In genomic region chr19:9675358-9675901, GRCh38 we compare ENCODE assay signal across 1 cellular context.
A peak's percentile ranks its signal among the peaks of the same experiment; 100 is the strongest.
TF ChIP-seq lines count a peak whose summit lies in the region.

No MANE protein-coding gene starts in this region.

TF ChIP-seq in K562, 482 proteins besides CTCF, POLR2A, EP300 and RAD21:
- TF ChIP-seq ETS1 (conservative IDR thresholded peaks at IDR 0.05; ENCODE audit: control insufficient read depth, low read depth, low read length) (0 out of 2 replicates have a peak, but pooled peaks have one; percentile 38), ADNP (tag; IDR thresholded peaks at IDR 0.05) (0 out of 2 replicates have a peak, but pooled peaks have one; percentile 41), RCOR1 (IDR thresholded peaks at IDR 0.05; ENCODE audit: borderline replicate concordance in 1 of 2, low read depth in 2 of 2, low read length in 2 of 2) (peak in 1 of 2 experiments; percentile 24; a peak in 1 of 4 replicates), CHD2 (IDR thresholded peaks at IDR 0.05; ENCODE audit: low read depth, low read length) (0 out of 2 replicates have a peak, but pooled peaks have one; percentile 33), DIDO1 (tag; IDR thresholded peaks at IDR 0.05; ENCODE audit: low read depth) (0 out of 2 replicates have a peak, but pooled peaks have one; percentile 1), KDM1A (IDR thresholded peaks at IDR 0.05) (0 out of 4 replicates have a peak, but pooled peaks of 1 of the 2 experiments have one; percentile 33)
